In genomic region chrX:131845201-131845600, GRCh38 we compare ENCODE assay signal across 1 cellular context.
TF ChIP-seq lines count a peak whose summit lies in the region.

No MANE protein-coding gene starts in this region.

TF ChIP-seq in SK-N-SH treated with all-trans-retinoic acid at 6 μM for 48 hours, 23 proteins besides CTCF, POLR2A, EP300 and RAD21 (continued from another document):
- TF ChIP-seq, protein P1, sequence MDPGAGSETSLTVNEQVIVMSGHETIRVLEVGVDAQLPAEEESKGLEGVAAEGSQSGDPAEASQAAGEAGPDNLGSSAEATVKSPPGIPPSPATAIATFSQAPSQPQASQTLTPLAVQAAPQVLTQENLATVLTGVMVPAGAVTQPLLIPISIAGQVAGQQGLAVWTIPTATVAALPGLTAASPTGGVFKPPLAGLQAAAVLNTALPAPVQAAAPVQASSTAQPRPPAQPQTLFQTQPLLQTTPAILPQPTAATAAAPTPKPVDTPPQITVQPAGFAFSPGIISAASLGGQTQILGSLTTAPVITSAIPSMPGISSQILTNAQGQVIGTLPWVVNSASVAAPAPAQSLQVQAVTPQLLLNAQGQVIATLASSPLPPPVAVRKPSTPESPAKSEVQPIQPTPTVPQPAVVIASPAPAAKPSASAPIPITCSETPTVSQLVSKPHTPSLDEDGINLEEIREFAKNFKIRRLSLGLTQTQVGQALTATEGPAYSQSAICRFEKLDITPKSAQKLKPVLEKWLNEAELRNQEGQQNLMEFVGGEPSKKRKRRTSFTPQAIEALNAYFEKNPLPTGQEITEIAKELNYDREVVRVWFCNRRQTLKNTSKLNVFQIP (CRISPR knock-in tag; IDR thresholded peaks at IDR 0.05; ENCODE audit: borderline replicate concordance, low read depth) = no peak
- TF ChIP-seq ISL1 (CRISPR knock-in tag; IDR thresholded peaks at IDR 0.05) (peak; percentile 60), ZFP30 (CRISPR knock-in tag; IDR thresholded peaks at IDR 0.05) (no peak), BACH2 (CRISPR knock-in tag; IDR thresholded peaks at IDR 0.05; ENCODE audit: borderline replicate concordance) (no peak), ESRRG (CRISPR knock-in tag; IDR thresholded peaks at IDR 0.05) (no peak), ZC3H10 (CRISPR knock-in tag; IDR thresholded peaks at IDR 0.05) (no peak), CSDC2 (CRISPR knock-in tag; IDR thresholded peaks at IDR 0.05) (no peak), ZNF565 (CRISPR knock-in tag; conservative IDR thresholded peaks at IDR 0.05; ENCODE audit: low read depth) (no peak)
- TF ChIP-seq, protein P2, sequence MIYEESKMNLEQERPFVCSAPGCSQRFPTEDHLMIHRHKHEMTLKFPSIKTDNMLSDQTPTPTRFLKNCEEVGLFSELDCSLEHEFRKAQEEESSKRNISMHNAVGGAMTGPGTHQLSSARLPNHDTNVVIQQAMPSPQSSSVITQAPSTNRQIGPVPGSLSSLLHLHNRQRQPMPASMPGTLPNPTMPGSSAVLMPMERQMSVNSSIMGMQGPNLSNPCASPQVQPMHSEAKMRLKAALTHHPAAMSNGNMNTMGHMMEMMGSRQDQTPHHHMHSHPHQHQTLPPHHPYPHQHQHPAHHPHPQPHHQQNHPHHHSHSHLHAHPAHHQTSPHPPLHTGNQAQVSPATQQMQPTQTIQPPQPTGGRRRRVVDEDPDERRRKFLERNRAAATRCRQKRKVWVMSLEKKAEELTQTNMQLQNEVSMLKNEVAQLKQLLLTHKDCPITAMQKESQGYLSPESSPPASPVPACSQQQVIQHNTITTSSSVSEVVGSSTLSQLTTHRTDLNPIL (CRISPR knock-in tag; IDR thresholded peaks at IDR 0.05; ENCODE audit: low read depth) = peak; percentile 49; the same call in 1 of the 2 replicates
TF ChIP-seq in SK-N-SH treated with all-trans-retinoic acid at 6 μM for 48 hours: peak in this region for 3.
